ENCODE assay signal across 9 cellular contexts in the genomic region with DNA sequence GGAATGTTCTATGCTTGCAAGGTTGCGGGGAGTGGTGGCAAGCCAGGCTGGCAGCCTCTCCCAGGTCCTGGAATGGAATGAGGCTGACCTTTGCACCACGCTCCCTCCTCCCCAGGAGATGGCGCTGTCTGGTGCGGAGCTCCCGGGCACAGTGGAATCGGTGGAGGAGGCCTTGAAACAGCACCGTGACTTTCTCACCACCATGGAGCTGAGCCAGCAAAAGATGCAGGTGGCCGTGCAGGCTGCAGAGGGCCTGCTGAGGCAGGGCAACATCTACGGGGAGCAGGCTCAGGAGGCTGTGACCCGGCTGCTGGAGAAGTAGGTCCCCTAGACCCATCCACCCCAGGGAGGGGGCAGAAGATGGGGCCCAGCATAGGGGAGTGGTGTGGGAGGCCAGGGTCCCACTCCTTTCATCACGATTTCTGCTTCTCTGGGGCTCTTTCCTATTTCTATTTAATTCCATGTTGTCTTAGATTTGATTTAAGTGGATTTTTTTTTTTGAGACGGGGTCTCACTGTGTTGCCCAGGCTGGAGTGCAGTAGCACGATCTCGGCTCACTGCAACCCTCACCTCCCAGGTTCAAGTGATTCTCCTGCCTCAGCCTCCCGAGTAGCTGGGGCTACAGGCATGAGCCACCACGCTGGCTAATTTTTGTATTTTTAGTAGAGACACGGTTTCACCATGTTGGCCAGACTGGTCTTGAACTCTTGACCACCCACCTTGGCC. TPM values are rescaled to one million over a fixed set of nuclear protein-coding genes. Genes with fewer than 3 reads are reported as not detected.
A peak's percentile ranks its signal among the peaks of the same experiment; 100 is the strongest.
DNase-seq lines count a peak whose midpoint lies in the region; ATAC-seq and TF ChIP-seq lines count a peak whose summit lies in the region.
"Had no signal": no experiment of that assay in that cellular context is flagged by ENCODE, and none has a peak within 500 bp of the region (broad histone marks: within the 10 kb centered on the region; RNA-seq: fewer than 3 reads in every experiment).

No MANE protein-coding gene starts in this region.

- DNase-seq in NCI-H2029 (lab: John Stamatoyannopoulos, UW) (peak; percentile 67), NCI-H2029 treated with DMSO at 0.1 percent for 48 hours (lab: John Stamatoyannopoulos, UW) (no peak), NCI-H1436 treated with DMSO at 0.1 percent for 48 hours (lab: John Stamatoyannopoulos, UW) (peak; percentile 6), SW480 (ENCODE audit: low spot score) (peak; percentile 87), MCF 10A (ENCODE audit: unreplicated experiment) (peak; percentile 79), kidney epithelial cell (ENCODE audit: low read depth) (peak; percentile 14)
- DNase-seq in stimulated activated naive B cell treated with anti-CD40 and anti-IgM and Interleukin-4, amounts not matched to agents 10 μg/mL and 1 μg/mL and 100 μg/mL, for 72 hours = no peak

- POLR2A ChIA-PET in MCF 10A (lab: Yijun Ruan, JAX) = interaction anchor here (0.9 to 1.6 kb wide), 2 partner anchors 60 to 103 kb away, joined by 3 to 4 read pairs; no protein-coding TSS in a partner anchor

- H3K27ac Mint-ChIP-seq in MCF 10A (ENCODE audit: low read depth, unreplicated experiment) = no peak overlapping the region
- H3K27ac Mint-ChIP-seq in stimulated activated naive B cell treated with anti-CD40 and anti-IgM and Interleukin-4, amounts not matched to agents 10 μg/mL and 1 μg/mL and 100 μg/mL, for 72 hours = no peak overlapping the region
- H3K27ac Mint-ChIP-seq: stimulated activated naive CD8-positive, alpha-beta T cell treated with anti-CD3 and anti-CD28 coated beads, Interleukin-15, Interleukin-2, amounts not matched to agents 100 ng/mL and 50 ng/mL, for 24 hours had no signal

- H3K9me3 Mint-ChIP-seq in MCF 10A (ENCODE audit: unreplicated experiment) = no peaks in the 10 kb centered on the region
- H3K9me3 Mint-ChIP-seq in stimulated activated naive B cell treated with anti-CD40 and anti-IgM and Interleukin-4, amounts not matched to agents 10 μg/mL and 1 μg/mL and 100 μg/mL, for 72 hours = no peaks in the 10 kb centered on the region
- H3K9me3 Mint-ChIP-seq: stimulated activated naive CD8-positive, alpha-beta T cell treated with anti-CD3 and anti-CD28 coated beads, Interleukin-15, Interleukin-2, amounts not matched to agents 100 ng/mL and 50 ng/mL, for 24 hours had no signal

- no TSS peak for BruUV-seq in MCF 10A (replicated peaks; lab: Mats Ljungman, UMichigan)

- intact Hi-C loops in MCF 10A (cut with micrococcal nuclease) = loop anchor here (5.0 to 10.0 kb wide), 2 partner anchors 61 to 379 kb away; no protein-coding TSS in a partner anchor

- H3K27me3 ChIP-seq in kidney epithelial cell (ENCODE audit: control insufficient read depth, insufficient read depth, low read length) = peaks cover 12% of the 10 kb centered on the region

- CTCF ChIA-PET in MCF 10A (lab: Yijun Ruan, JAX) = interaction anchor here (0.5 to 1.6 kb wide), 6 partner anchors 9 to 366 kb away, joined by 3 to 5 read pairs (median 3); no protein-coding TSS in a partner anchor

- no peaks in the 10 kb centered on the region for H3K36me3 ChIP-seq in kidney epithelial cell (ENCODE audit: control insufficient read depth, insufficient read depth, low read length)

- H3K27me3 Mint-ChIP-seq in MCF 10A (ENCODE audit: insufficient read depth, unreplicated experiment) = peaks cover 15% of the 10 kb centered on the region
- H3K27me3 Mint-ChIP-seq in stimulated activated naive B cell treated with anti-CD40 and anti-IgM and Interleukin-4, amounts not matched to agents 10 μg/mL and 1 μg/mL and 100 μg/mL, for 72 hours = peaks cover 33 to 61% of the 10 kb centered on the region in 2 donors

- TF ChIP-seq CTCF in MCF 10A (IDR thresholded peaks at IDR 0.05; ENCODE audit: unreplicated experiment) (peak; percentile 42), kidney epithelial cell (IDR thresholded peaks at IDR 0.05; ENCODE audit: insufficient read depth, low read length, poor library complexity, severe bottlenecking) (peak; percentile 79)

- H3K4me1 Mint-ChIP-seq in MCF 10A (ENCODE audit: insufficient read depth, unreplicated experiment) = peaks cover 7% of the 10 kb centered on the region
- H3K4me1 Mint-ChIP-seq in stimulated activated naive B cell treated with anti-CD40 and anti-IgM and Interleukin-4, amounts not matched to agents 10 μg/mL and 1 μg/mL and 100 μg/mL, for 72 hours = peaks cover 7 to 10% of the 10 kb centered on the region in 2 donors

- H3K4me3 ChIP-seq in kidney epithelial cell (ENCODE audit: low read depth, low read length) = no peak overlapping the region

- no peak overlapping the region for H3K4me3 Mint-ChIP-seq in MCF 10A (ENCODE audit: unreplicated experiment)
- H3K4me3 Mint-ChIP-seq in stimulated activated naive B cell treated with anti-CD40 and anti-IgM and Interleukin-4, amounts not matched to agents 10 μg/mL and 1 μg/mL and 100 μg/mL, for 72 hours = no peak overlapping the region
- H3K4me3 Mint-ChIP-seq: stimulated activated naive CD8-positive, alpha-beta T cell treated with anti-CD3 and anti-CD28 coated beads, Interleukin-15, Interleukin-2, amounts not matched to agents 100 ng/mL and 50 ng/mL, for 24 hours had no signal

- peak; percentile 68 to 77 for ATAC-seq in stimulated activated naive B cell treated with anti-CD40 and anti-IgM and Interleukin-4, amounts not matched to agents 10 μg/mL and 1 μg/mL and 100 μg/mL, for 72 hours (replicated peaks)
- ATAC-seq in GM18511 (IDR thresholded peaks at IDR 0.05; ENCODE audit: unreplicated experiment) = no peak

- no peaks in the 10 kb centered on the region for H3K36me3 Mint-ChIP-seq in MCF 10A (ENCODE audit: insufficient read depth, unreplicated experiment)
- H3K36me3 Mint-ChIP-seq in stimulated activated naive B cell treated with anti-CD40 and anti-IgM and Interleukin-4, amounts not matched to agents 10 μg/mL and 1 μg/mL and 100 μg/mL, for 72 hours = no peaks in the 10 kb centered on the region

RNA-seq across cellular contexts. Expression of a gene that starts 53.2 kb away (rescaled TPM):
- 41.5 and 44.0 TPM in 2 replicates for total RNA-seq in MCF 10A (2022)
- total RNA-seq in kidney epithelial cell = 105 and 142 TPM in 2 replicates

RNA-seq across cellular contexts. Expression of a gene that starts 56.7 kb away (rescaled TPM):
- total RNA-seq in MCF 10A (2022) = 0.63 and 1.1 TPM in 2 replicates
- 0.96 and 2.4 TPM in 2 replicates for total RNA-seq in kidney epithelial cell

RNA-seq across cellular contexts. Expression of a gene that starts 57.9 kb away (rescaled TPM):
- total RNA-seq in MCF 10A (2022) = 44.0 and 68.7 TPM in 2 replicates
- 86.1 and 91.1 TPM in 2 replicates for total RNA-seq in kidney epithelial cell

Comparison
In these comparisons a context has a peak if more than half of its experiments do, and no peak if none do; other contexts are left out.
1. DNase-seq: peak in NCI-H2029 (single experiment), NCI-H1436 treated with DMSO at 0.1 percent for 48 hours (single experiment), SW480 (single experiment), MCF 10A (single experiment) and kidney epithelial cell (single experiment); none in NCI-H2029 treated with DMSO at 0.1 percent for 48 hours (single experiment) and stimulated activated naive B cell treated with anti-CD40 and anti-IgM and Interleukin-4, amounts not matched to agents 10 μg/mL and 1 μg/mL and 100 μg/mL, for 72 hours (single experiment).